30 cellular contexts compared by ENCODE assay signal in the genomic region with DNA sequence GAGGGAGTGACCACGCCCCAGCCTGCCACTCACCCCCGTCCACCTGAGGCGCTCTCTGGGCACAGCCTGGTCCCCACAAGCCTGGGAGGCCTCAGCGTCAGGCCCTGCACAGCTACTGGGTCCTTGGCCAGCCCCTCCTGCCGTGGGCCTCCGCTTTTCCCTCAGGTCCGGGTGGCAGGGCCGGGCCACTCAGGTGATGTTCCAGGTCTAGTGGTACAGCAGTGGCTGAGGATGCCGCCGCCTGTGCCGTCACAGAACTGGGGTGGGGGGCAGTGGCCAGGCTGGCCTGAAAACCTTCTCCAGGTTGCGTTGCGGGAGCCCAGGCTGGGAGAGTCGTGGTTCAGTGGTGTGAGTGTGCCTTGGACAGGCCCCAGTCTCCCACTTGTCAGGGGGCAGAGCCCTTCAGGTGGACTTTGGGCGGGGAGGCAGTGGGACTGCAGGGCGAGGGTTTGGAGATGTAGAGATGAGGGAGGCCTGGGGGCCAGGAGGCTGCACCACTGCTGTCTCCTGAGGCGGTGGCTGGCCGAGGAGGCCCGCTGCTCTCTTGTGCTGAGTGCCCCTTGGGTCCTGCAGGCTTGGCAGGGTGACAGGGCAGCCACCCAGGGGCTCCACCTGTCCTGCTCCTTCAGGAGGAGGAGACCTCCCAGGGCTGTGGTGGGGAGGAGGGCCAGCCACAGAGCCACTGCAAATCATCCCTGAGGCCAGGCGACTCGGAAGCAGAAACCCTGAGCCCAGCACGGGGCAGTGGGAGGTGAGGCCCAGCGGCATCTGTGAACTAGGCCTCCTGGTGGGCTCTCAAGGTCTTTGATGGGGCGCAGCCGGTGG.
"Had no signal": no experiment of that assay in that cellular context is flagged by ENCODE, and none has a peak within 500 bp of the region (broad histone marks: within the 10 kb centered on the region; RNA-seq: fewer than 3 reads in every experiment).

No MANE protein-coding gene starts in this region.

- H3K4me1 ChIP-seq: colonic mucosa had no signal

- H3K27me3 Mint-ChIP-seq: brain had no signal

- H3K27ac Mint-ChIP-seq: activated B cell treated with CpG ODN at 0.5 μM for 24 hours; activated naive CD8-positive, alpha-beta T cell; memory B cell; naive thymus-derived CD8-positive, alpha-beta T cell; stimulated activated naive B cell treated with anti-CD40 and anti-IgM and Interleukin-4, amounts not matched to agents 10 μg/mL and 1 μg/mL and 100 μg/mL, for 72 hours; T-helper 1 cell treated with Interleukin-12 subunit alpha and Interleukin-12 subunit beta and Interleukin-4 antibody, amounts not matched to agents 30 μg/mL and 1 μg/mL, for 36 hours had no signal

- H3K4me3 Mint-ChIP-seq: activated B cell treated with CpG ODN at 0.5 μM for 24 hours; activated naive CD8-positive, alpha-beta T cell; brain; memory B cell; naive thymus-derived CD8-positive, alpha-beta T cell; neural crest cell; stimulated activated naive B cell treated with anti-CD40 and anti-IgM and Interleukin-4, amounts not matched to agents 10 μg/mL and 1 μg/mL and 100 μg/mL, for 72 hours; T-helper 1 cell treated with Interleukin-12 subunit alpha and Interleukin-12 subunit beta and Interleukin-4 antibody, amounts not matched to agents 30 μg/mL and 1 μg/mL, for 36 hours had no signal

- DNase-seq: activated B cell treated with CpG ODN at 0.5 μM for 24 hours; activated CD4-positive, alpha-beta T cell treated with anti-CD3 and anti-CD28 coated beads, Interleukin-2, amount 50 U/mL, for 1 hour; activated effector memory CD4-positive, alpha-beta T cell treated with Interleukin-2 at 50 U/mL for 16 hours; activated naive CD4-positive, alpha-beta T cell treated with Interleukin-2 at 50 U/mL for 16 hours; activated T-cell treated with anti-CD3 and anti-CD28 coated beads for 4 hours; aorta; cerebellar nuclear complex; colonic mucosa; effector CD8-positive, alpha-beta T cell; midbrain; naive thymus-derived CD8-positive, alpha-beta T cell; SK-N-SH; stimulated activated CD4-positive, alpha-beta T cell treated with anti-CD3 and anti-CD28 coated beads, Interleukin-15, amount 100 ng/mL, for 24 hours; stimulated activated CD4-positive, alpha-beta T cell treated with anti-CD3 and anti-CD28 coated beads, Interleukin-2, amount 100 ng/mL, for 24 hours; stimulated activated naive B cell treated with anti-CD40 and anti-IgM and Interleukin-4, amounts not matched to agents 10 μg/mL and 1 μg/mL and 100 μg/mL, for 72 hours; stomach; SW 1271; T-helper 9 cell had no signal

- H3K27me3 ChIP-seq: adrenal gland, cardiac muscle cell, colonic mucosa, thyroid gland, upper lobe of left lung had no signal

- H3K36me3 ChIP-seq: adrenal gland, cardiac muscle cell, colonic mucosa, thyroid gland, upper lobe of left lung had no signal

- H3K4me3 ChIP-seq: adrenal gland, cardiac muscle cell, colonic mucosa, heart right ventricle, stomach, thyroid gland, upper lobe of left lung had no signal

- H3K9me3 Mint-ChIP-seq: activated B cell treated with CpG ODN at 0.5 μM for 24 hours; brain; memory B cell; naive thymus-derived CD8-positive, alpha-beta T cell; neural crest cell; stimulated activated naive B cell treated with anti-CD40 and anti-IgM and Interleukin-4, amounts not matched to agents 10 μg/mL and 1 μg/mL and 100 μg/mL, for 72 hours; T-helper 1 cell treated with Interleukin-12 subunit alpha and Interleukin-12 subunit beta and Interleukin-4 antibody, amounts not matched to agents 30 μg/mL and 1 μg/mL, for 36 hours had no signal

- H3K27ac ChIP-seq: cardiac muscle cell, colonic mucosa, epithelial cell of prostate, stomach, thyroid gland, upper lobe of left lung had no signal

- ATAC-seq: naive thymus-derived CD8-positive, alpha-beta T cell; sciatic nerve; stimulated activated naive B cell treated with anti-CD40 and anti-IgM and Interleukin-4, amounts not matched to agents 10 μg/mL and 1 μg/mL and 100 μg/mL, for 72 hours had no signal

- H3K36me3 Mint-ChIP-seq: activated naive CD8-positive, alpha-beta T cell; naive thymus-derived CD8-positive, alpha-beta T cell; stimulated activated naive B cell treated with anti-CD40 and anti-IgM and Interleukin-4, amounts not matched to agents 10 μg/mL and 1 μg/mL and 100 μg/mL, for 72 hours had no signal

- H3K9me3 ChIP-seq: adrenal gland, colonic mucosa, heart right ventricle, SK-N-SH, stomach, thyroid gland, upper lobe of left lung had no signal
